30 cellular contexts compared by ENCODE assay signal in the genomic region with DNA sequence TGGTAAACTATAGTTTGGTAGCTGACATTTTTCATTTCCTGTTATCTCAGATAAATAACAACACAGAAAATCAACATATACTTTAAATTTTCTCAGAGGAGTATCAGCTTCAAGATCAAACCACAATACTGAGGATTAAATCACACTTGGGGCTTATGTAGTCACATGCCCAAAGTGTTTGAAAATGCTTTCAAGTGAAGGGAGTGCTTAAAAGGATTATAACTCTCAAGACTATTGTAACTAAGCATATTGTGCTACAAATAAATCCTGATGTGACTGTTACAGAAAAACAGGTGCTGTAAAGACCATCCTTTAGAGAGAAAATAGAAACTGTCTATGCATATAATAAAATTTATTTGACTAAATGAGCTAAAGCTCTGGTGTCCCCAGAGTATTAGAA.
"Had no signal": no experiment of that assay in that cellular context is flagged by ENCODE, and none has a peak within 500 bp of the region (broad histone marks: within the 10 kb centered on the region; RNA-seq: fewer than 3 reads in every experiment).

No MANE protein-coding gene starts in this region.

- H3K4me1 Mint-ChIP-seq: activated CD4-positive, alpha-beta memory T cell treated with anti-CD3 and anti-CD28 coated beads, Interleukin-2, amount 10 ng/mL, durations not matched to agents 7 days and 5 days; activated CD8-positive, alpha-beta memory T cell treated with anti-CD3 and anti-CD28 coated beads, Interleukin-2, amount 10 ng/mL, durations not matched to agents 7 days and 5 days; activated naive CD4-positive, alpha-beta T cell treated with anti-CD3 and anti-CD28 coated beads, Interleukin-2, amount 10 ng/mL, durations not matched to agents 7 days and 5 days; activated naive CD8-positive, alpha-beta T cell treated with anti-CD3 and anti-CD28 coated beads, Interleukin-2, amount 50 U/mL, for 24 hours; brain had no signal

- ATAC-seq: activated CD8-positive, alpha-beta memory T cell treated with anti-CD3 and anti-CD28 coated beads, Interleukin-2, amount 10 ng/mL, durations not matched to agents 7 days and 5 days; activated naive CD8-positive, alpha-beta T cell treated with anti-CD3 and anti-CD28 coated beads, Interleukin-2, amount 50 U/mL, for 24 hours; Panc1 had no signal

- DNase-seq: activated CD4-positive, alpha-beta memory T cell treated with anti-CD3 and anti-CD28 coated beads, Interleukin-2, amount 10 ng/mL, durations not matched to agents 7 days and 5 days; activated CD4-positive, alpha-beta T cell treated with anti-CD3 and anti-CD28 coated beads for 1 hour; activated CD4-positive, alpha-beta T cell treated with anti-CD3 and anti-CD28 coated beads for 48 hours; activated CD4-positive, CD25-positive, alpha-beta regulatory T cell; activated CD8-positive, alpha-beta memory T cell treated with anti-CD3 and anti-CD28 coated beads for 24 hours; activated CD8-positive, alpha-beta memory T cell treated with anti-CD3 and anti-CD28 coated beads, Interleukin-2, amount 10 ng/mL, durations not matched to agents 7 days and 5 days; activated CD8-positive, alpha-beta memory T cell treated with anti-CD3 and anti-CD28 coated beads, Interleukin-2, amount 50 U/mL, for 48 hours; activated effector memory CD4-positive, alpha-beta T cell treated with Interleukin-2 at 50 U/mL for 16 hours; activated naive CD4-positive, alpha-beta T cell treated with anti-CD3 and anti-CD28 coated beads, Interleukin-2, amount 10 ng/mL, durations not matched to agents 7 days and 5 days; activated naive CD8-positive, alpha-beta T cell treated with anti-CD3 and anti-CD28 coated beads, Interleukin-2, amount 50 U/mL, for 24 hours; activated T-cell treated with anti-CD3 and anti-CD28 coated beads, Interleukin-2, amount 50 U/mL, for 48 hours; anterior cingulate cortex; caudate nucleus; cerebellar nuclear complex; Karpas-422; NCI-H1105; NCI-H1436; NCI-H1694; NCI-H1930; NCI-H2081 treated with DMSO at 0.1 percent for 48 hours; NCI-H226; NCI-H446 treated with DMSO at 0.1 percent for 48 hours; NCI-H526; NCI-H774; SHP77; T1000; WERI-Rb-1 had no signal

- H3K36me3 Mint-ChIP-seq: activated CD8-positive, alpha-beta memory T cell treated with anti-CD3 and anti-CD28 coated beads, Interleukin-2, amount 10 ng/mL, durations not matched to agents 7 days and 5 days; activated naive CD4-positive, alpha-beta T cell treated with anti-CD3 and anti-CD28 coated beads, Interleukin-2, amount 10 ng/mL, durations not matched to agents 7 days and 5 days; activated naive CD8-positive, alpha-beta T cell had no signal

- H3K4me3 Mint-ChIP-seq: activated CD4-positive, alpha-beta memory T cell treated with anti-CD3 and anti-CD28 coated beads, Interleukin-2, amount 10 ng/mL, durations not matched to agents 7 days and 5 days; activated CD8-positive, alpha-beta memory T cell treated with anti-CD3 and anti-CD28 coated beads, Interleukin-2, amount 10 ng/mL, durations not matched to agents 7 days and 5 days; activated naive CD4-positive, alpha-beta T cell treated with anti-CD3 and anti-CD28 coated beads, Interleukin-2, amount 10 ng/mL, durations not matched to agents 7 days and 5 days; activated naive CD8-positive, alpha-beta T cell; activated naive CD8-positive, alpha-beta T cell treated with anti-CD3 and anti-CD28 coated beads, Interleukin-2, amount 50 U/mL, for 24 hours; brain had no signal

- H3K27ac Mint-ChIP-seq: activated CD4-positive, alpha-beta memory T cell treated with anti-CD3 and anti-CD28 coated beads, Interleukin-2, amount 10 ng/mL, durations not matched to agents 7 days and 5 days; activated CD8-positive, alpha-beta memory T cell treated with anti-CD3 and anti-CD28 coated beads, Interleukin-2, amount 10 ng/mL, durations not matched to agents 7 days and 5 days; activated naive CD4-positive, alpha-beta T cell treated with anti-CD3 and anti-CD28 coated beads, Interleukin-2, amount 10 ng/mL, durations not matched to agents 7 days and 5 days; activated naive CD8-positive, alpha-beta T cell; activated naive CD8-positive, alpha-beta T cell treated with anti-CD3 and anti-CD28 coated beads, Interleukin-2, amount 50 U/mL, for 24 hours; brain had no signal
